In genomic region chr6:3742426-3743344, GRCh38 we compare ENCODE assay signal across 8 cellular contexts. TPM values are rescaled to one million over a fixed set of nuclear protein-coding genes. Genes with fewer than 3 reads are reported as not detected.
DNase-seq lines count a peak whose midpoint lies in the region; ATAC-seq lines count a peak whose summit lies in the region.

No MANE protein-coding gene starts in this region.

- ATAC-seq in HG02943 (IDR thresholded peaks at IDR 0.05; ENCODE audit: low read depth, unreplicated experiment) (peak; percentile 56), left lobe of liver (peak; percentile 75)

- DNase-seq in NCI-H187 (lab: John Stamatoyannopoulos, UW) (peak; percentile 74 to 82), NCI-H187 treated with DMSO at 0.1 percent for 48 hours (lab: John Stamatoyannopoulos, UW) (no peak), NCI-H2196 treated with DMSO at 0.1 percent for 48 hours (lab: John Stamatoyannopoulos, UW; ENCODE audit: unreplicated experiment) (peak; percentile 74), cerebellar cortex (ENCODE audit: low spot score) (peak; percentile 80), left lobe of liver (ENCODE audit: low spot score) (peak; percentile 92)
- peak; percentile 93 for DNase-seq in activated CD4-positive, CD25-positive, alpha-beta regulatory T cell treated with anti-CD3 and anti-CD28 coated beads, Interleukin-2, amount 50 U/mL, for 72 hours
- peak; percentile 94 for DNase-seq in stimulated activated CD4-positive, alpha-beta T cell treated with anti-CD3 and anti-CD28 coated beads, Interleukin-2, amount 100 ng/mL, for 24 hours

RNA-seq across cellular contexts. Expression of gene PXDC1, which starts 8.8 kb away (rescaled TPM):
- 55.8 TPM for total RNA-seq in left lobe of liver
